ENCODE assay signal across 19 cellular contexts in genomic region chr5:120657083-120657482, GRCh38.
A peak's percentile ranks its signal among the peaks of the same experiment; 100 is the strongest.
DNase-seq lines count a peak whose midpoint lies in the region; ATAC-seq, FAIRE-seq and TF ChIP-seq lines count a peak whose summit lies in the region.
"Had no signal": no experiment of that assay in that cellular context is flagged by ENCODE, and none has a peak within 500 bp of the region (broad histone marks: within the 10 kb centered on the region; RNA-seq: fewer than 3 reads in every experiment).

No MANE protein-coding gene starts in this region.

- DNase-seq in DND-41 (no peak), M059J (ENCODE audit: low read depth) (peak; percentile 6), WERI-Rb-1 (peak; percentile 13), kidney tubule cell (ENCODE audit: low spot score) (peak; percentile 22), HT-29 (ENCODE audit: low spot score) (no peak), GM12892 (ENCODE audit: insufficient read length) (no peak), left colon (no peak)
- DNase-seq: 8988T; AML-193; Caco-2; CD8-positive, alpha-beta memory T cell; HCEC 1CT; HFFc6 had no signal

- no peaks in the 10 kb centered on the region for H3K79me2 ChIP-seq in DND-41 (ENCODE audit: insufficient read depth, low read length)

- peaks cover 15% of the 10 kb centered on the region for H3K4me1 ChIP-seq in DND-41 (ENCODE audit: insufficient read depth, low read length)
- H3K4me1 ChIP-seq: BLaER1, Caco-2 had no signal

- intact Hi-C loops in left colon (cut with DNase I, micrococcal nuclease) = no loop called here

- no peak for FAIRE-seq in GM12892 (lab: Jason Lieb, UNC)
- FAIRE-seq: GM12878, H1, HepG2, HTR-8/SVneo had no signal

- H3K36me3 ChIP-seq in DND-41 (ENCODE audit: insufficient read depth, low read length) = no peaks in the 10 kb centered on the region
- H3K36me3 ChIP-seq in WERI-Rb-1 = no peaks in the 10 kb centered on the region
- H3K36me3 ChIP-seq: BLaER1 had no signal

- H3K9ac ChIP-seq in DND-41 (ENCODE audit: low read depth, low read length) = no peak overlapping the region
- H3K9ac ChIP-seq: BLaER1 had no signal

- ATAC-seq in DND-41 (ENCODE audit: insufficient read depth, low read depth) (peak; percentile 53; the same call in 2 of the 3 replicates), GM19463 (IDR thresholded peaks at IDR 0.05; ENCODE audit: unreplicated experiment) (no peak), left colon (no peak)
- ATAC-seq: GM12878, HepG2 had no signal

- H3K27ac ChIP-seq in DND-41 (ENCODE audit: low read length) (no peak overlapping the region), WERI-Rb-1 (no peak overlapping the region)
- H3K27ac ChIP-seq: BLaER1 had no signal

- no peaks in the 10 kb centered on the region for H4K20me1 ChIP-seq in DND-41 (ENCODE audit: insufficient read depth, low read length)
- H4K20me1 ChIP-seq: BLaER1 had no signal

- H3K4me3 ChIP-seq in DND-41 (ENCODE audit: low read depth in 1 of 2, low read length in 2 of 2) (no peak overlapping the region), WERI-Rb-1 (ENCODE audit: low read depth, low read length) (no peak overlapping the region)
- H3K4me3 ChIP-seq: BLaER1, GM12878 had no signal

- no peak for TF ChIP-seq POLR2A in GM12892 (IDR thresholded peaks at IDR 0.05; ENCODE audit: low read depth, low read length)

- H3K9me3 ChIP-seq in DND-41 (ENCODE audit: insufficient read depth, low read length, severe bottlenecking) (no peaks in the 10 kb centered on the region), WERI-Rb-1 (ENCODE audit: severe bottlenecking) (no peaks in the 10 kb centered on the region)
- H3K9me3 ChIP-seq: BLaER1, Caco-2 had no signal

- H3K27me3 ChIP-seq in DND-41 (ENCODE audit: insufficient read depth, low read length, poor library complexity) (no peaks in the 10 kb centered on the region), WERI-Rb-1 (ENCODE audit: insufficient read depth, low read depth, severe bottlenecking) (no peaks in the 10 kb centered on the region)
- H3K27me3 ChIP-seq: BLaER1 had no signal

- H2AFZ ChIP-seq in DND-41 (ENCODE audit: low read depth, low read length) = peak overlapping the region; percentile 47

- TF ChIP-seq CTCF in DND-41 (IDR thresholded peaks at IDR 0.05; ENCODE audit: borderline replicate concordance, extremely low read depth, low read length, poor library complexity, severe bottlenecking) (no peak), WERI-Rb-1 (IDR thresholded peaks at IDR 0.05; ENCODE audit: low read depth, low read length) (no peak)

- no peak overlapping the region for H3K4me2 ChIP-seq in DND-41 (ENCODE audit: insufficient read depth, low read length)
- H3K4me2 ChIP-seq: BLaER1 had no signal

Comparison
In these comparisons a context has a peak if more than half of its experiments do, and no peak if none do; other contexts are left out.
1. DNase-seq: peak in M059J (single experiment), WERI-Rb-1 (single experiment) and kidney tubule cell (single experiment); none in DND-41 (single experiment), HT-29 (single experiment), GM12892 (single experiment) and left colon (0 of 2).